ENCODE assay signal across 15 cellular contexts in the genomic region with DNA sequence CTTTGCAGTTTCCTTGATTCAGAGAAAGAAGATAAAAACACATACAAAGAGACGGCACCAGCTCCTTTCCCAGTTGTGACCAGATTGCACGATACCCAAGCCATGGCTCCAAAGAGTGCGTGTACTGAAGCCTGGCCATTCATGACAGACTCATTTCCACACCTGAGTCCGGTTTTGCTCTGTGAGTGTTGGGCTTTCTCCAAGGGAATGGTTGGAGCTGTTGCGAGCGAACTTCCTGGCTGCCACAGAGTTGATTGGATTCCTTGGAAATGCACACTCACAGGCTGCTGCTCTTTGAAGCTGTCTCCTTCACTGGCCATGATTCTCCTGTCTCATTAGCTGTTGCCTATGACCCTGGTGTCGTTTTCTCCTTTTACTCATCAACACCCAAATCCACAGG. TPM values are rescaled to one million over a fixed set of nuclear protein-coding genes. Genes with fewer than 3 reads are reported as not detected.
A peak's percentile ranks its signal among the peaks of the same experiment; 100 is the strongest.
DNase-seq lines count a peak whose midpoint lies in the region; ATAC-seq and TF ChIP-seq lines count a peak whose summit lies in the region.
"Had no signal": no experiment of that assay in that cellular context is flagged by ENCODE, and none has a peak within 500 bp of the region (broad histone marks: within the 10 kb centered on the region; RNA-seq: fewer than 3 reads in every experiment).

No MANE protein-coding gene starts in this region.

- peaks cover 6% of the 10 kb centered on the region for H3K36me3 Mint-ChIP-seq in activated naive CD4-positive, alpha-beta T cell treated with anti-CD3 and anti-CD28 coated beads, Interleukin-2, amount 10 ng/mL, durations not matched to agents 7 days and 5 days

- no peak overlapping the region for H3K27ac ChIP-seq in ascending aorta
- peak overlapping the region; percentile 24 to 74 for H3K27ac ChIP-seq in right atrium auricular region
- no peak overlapping the region for H3K27ac ChIP-seq in tibial artery
- no peak overlapping the region for H3K27ac ChIP-seq in caudate nucleus (ENCODE audit: low read depth, low read length)
- H3K27ac ChIP-seq: WERI-Rb-1 had no signal

- ATAC-seq in HG02763 (IDR thresholded peaks at IDR 0.05; ENCODE audit: unreplicated experiment) (no peak), HG03342 (IDR thresholded peaks at IDR 0.05; ENCODE audit: unreplicated experiment) (no peak)

- TF ChIP-seq CTCF in ascending aorta (IDR thresholded peaks at IDR 0.05) (no peak), right atrium auricular region (IDR thresholded peaks at IDR 0.05) (no peak), tibial artery (IDR thresholded peaks at IDR 0.05) (no peak)

- CTCF ChIA-PET in activated naive CD4-positive, alpha-beta T cell treated with anti-CD3 and anti-CD28 coated beads, Interleukin-2, amount 10 ng/mL, durations not matched to agents 7 days and 5 days (lab: Charles Lee): interaction anchor here (0.8 kb wide), 1 partner anchor 28 kb away, joined by 3 read pairs; no protein-coding TSS in a partner anchor

- no peak overlapping the region for H3K4me3 Mint-ChIP-seq in activated naive CD4-positive, alpha-beta T cell treated with anti-CD3 and anti-CD28 coated beads, Interleukin-2, amount 10 ng/mL, durations not matched to agents 7 days and 5 days
- H3K4me3 Mint-ChIP-seq: neural crest cell had no signal

- no peaks in the 10 kb centered on the region for H3K9me3 ChIP-seq in ascending aorta
- no peaks in the 10 kb centered on the region for H3K9me3 ChIP-seq in right atrium auricular region
- H3K9me3 ChIP-seq in tibial artery: no peaks in the 10 kb centered on the region

- H3K36me3 ChIP-seq in ascending aorta (no peaks in the 10 kb centered on the region), right atrium auricular region (no peaks in the 10 kb centered on the region), tibial artery (no peaks in the 10 kb centered on the region)
- H3K36me3 ChIP-seq: WERI-Rb-1 had no signal

- intact Hi-C loops in ascending aorta (cut with DNase I): no loop called here
- intact Hi-C loops in tibial artery (cut with DNase I; ENCODE audit: low total_unique reads): no loop called here

- H3K27ac Mint-ChIP-seq in activated naive CD4-positive, alpha-beta T cell treated with anti-CD3 and anti-CD28 coated beads, Interleukin-2, amount 10 ng/mL, durations not matched to agents 7 days and 5 days: peak overlapping the region; percentile 40

- peak overlapping the region; percentile 43 to 47 for H3K4me3 ChIP-seq in ascending aorta
- peak overlapping the region in 1 of 2 donors; percentile 28 for H3K4me3 ChIP-seq in right atrium auricular region
- H3K4me3 ChIP-seq in tibial artery: peak overlapping the region; percentile 10 to 26

- DNase-seq in activated naive CD4-positive, alpha-beta T cell treated with anti-CD3 and anti-CD28 coated beads, Interleukin-2, amount 10 ng/mL, durations not matched to agents 7 days and 5 days: no peak
- no peak for DNase-seq in activated naive CD4-positive, alpha-beta T cell treated with anti-CD3 and anti-CD28 coated beads, Interleukin-2, amount 50 U/mL, for 16 hours
- DNase-seq in ascending aorta (ENCODE audit: low spot score in 2 of 2) (no peak), right atrium auricular region (ENCODE audit: low spot score) (no peak), tibial artery (no peak), caudate nucleus (lab: John Stamatoyannopoulos, UW) (no peak)
- DNase-seq: activated T-cell treated with anti-CD3 and anti-CD28 coated beads for 4 hours; effector CD8-positive, alpha-beta T cell; KG1; left cardiac atrium; NCI-H187; WERI-Rb-1 had no signal

- no peaks in the 10 kb centered on the region for H3K27me3 ChIP-seq in ascending aorta
- no peaks in the 10 kb centered on the region for H3K27me3 ChIP-seq in right atrium auricular region
- H3K27me3 ChIP-seq in tibial artery: no peaks in the 10 kb centered on the region

- no peaks in the 10 kb centered on the region for H3K27me3 Mint-ChIP-seq in activated naive CD4-positive, alpha-beta T cell treated with anti-CD3 and anti-CD28 coated beads, Interleukin-2, amount 10 ng/mL, durations not matched to agents 7 days and 5 days

- peaks cover 4% of the 10 kb centered on the region for H3K9me3 Mint-ChIP-seq in activated naive CD4-positive, alpha-beta T cell treated with anti-CD3 and anti-CD28 coated beads, Interleukin-2, amount 10 ng/mL, durations not matched to agents 7 days and 5 days
- H3K9me3 Mint-ChIP-seq: neural crest cell had no signal

- H3K4me1 Mint-ChIP-seq in activated naive CD4-positive, alpha-beta T cell treated with anti-CD3 and anti-CD28 coated beads, Interleukin-2, amount 10 ng/mL, durations not matched to agents 7 days and 5 days: peaks cover 46% of the 10 kb centered on the region

- H3K4me1 ChIP-seq in ascending aorta (no peaks in the 10 kb centered on the region), right atrium auricular region (peaks cover 0 to 23% of the 10 kb centered on the region in 2 donors), tibial artery (peaks cover 0 to 17% (median 2%) of the 10 kb centered on the region in 4 donors)

RNA-seq across cellular contexts. Expression of gene BBS12, which starts 44.0 kb away (rescaled TPM):
- not detected for total RNA-seq in ascending aorta
- total RNA-seq in right atrium auricular region: 10 to 100 TPM in 1 of 2 donors, 1 to 10 TPM in 1; 5.9 to 10.2 TPM

Comparison
In these comparisons a context has a peak if more than half of its experiments do, and no peak if none do; other contexts are left out.
1. H3K27ac ChIP-seq: peak in right atrium auricular region (2 of 2); none in ascending aorta (0 of 2), tibial artery (0 of 2) and caudate nucleus (single experiment).